ENCODE assay signal across 13 cellular contexts in genomic region chr17:66310528-66311148, GRCh38. TPM values are rescaled to one million over a fixed set of nuclear protein-coding genes. Genes with fewer than 3 reads are reported as not detected.
DNase-seq lines count a peak whose midpoint lies in the region; ATAC-seq and TF ChIP-seq lines count a peak whose summit lies in the region.
"Had no signal": no experiment of that assay in that cellular context is flagged by ENCODE, and none has a peak within 500 bp of the region (broad histone marks: within the 10 kb centered on the region; RNA-seq: fewer than 3 reads in every experiment).

No MANE protein-coding gene starts in this region.

- intact Hi-C loops in A673 (cut with micrococcal nuclease; ENCODE audit: unreplicated experiment), result no loop called here
- intact Hi-C loops in activated CD8-positive, alpha-beta T cell treated with anti-CD3 and anti-CD28 coated beads for 36 hours (cut with micrococcal nuclease), result loop anchor here (5.0 kb wide), 2 partner anchors 37 to 157 kb away; no protein-coding TSS in a partner anchor
- intact Hi-C loops in left ventricle myocardium superior (cut with micrococcal nuclease), result no loop called here

- BruUV-seq in A673 (replicated peaks; lab: Mats Ljungman, UMichigan), result no TSS peak

- H3K27me3 Mint-ChIP-seq in activated CD8-positive, alpha-beta T cell treated with anti-CD3 and anti-CD28 coated beads for 36 hours, result no peaks in the 10 kb centered on the region

- H3K9me3 ChIP-seq in A673 (ENCODE audit: low read depth, low read length, poor library complexity, severe bottlenecking), result no peaks in the 10 kb centered on the region
- H3K9me3 ChIP-seq: heart right ventricle, uterus had no signal

- H3K27me3 ChIP-seq in A673 (replicated peaks; ENCODE audit: insufficient read depth, low read depth, low read length, poor library complexity), result no peaks in the 10 kb centered on the region
- H3K27me3 ChIP-seq: heart right ventricle, uterus had no signal

- H3K36me3 ChIP-seq in A673 (ENCODE audit: insufficient read depth, low read length, poor library complexity, severe bottlenecking), result no peaks in the 10 kb centered on the region
- H3K36me3 ChIP-seq: heart right ventricle, uterus had no signal

- TF ChIP-seq CTCF in A673 (conservative IDR thresholded peaks at IDR 0.05; ENCODE audit: low read depth, low read length), result peak; percentile 41; the same call in 1 of the 2 replicates
- TF ChIP-seq CTCF in activated CD8-positive, alpha-beta T cell treated with anti-CD3 and anti-CD28 coated beads for 36 hours (IDR thresholded peaks at IDR 0.05), result peak; percentile 33

- peaks cover 6% of the 10 kb centered on the region for H3K4me1 ChIP-seq in A673 (ENCODE audit: insufficient read depth, low read length, poor library complexity, severe bottlenecking)

- POLR2A ChIA-PET in A673 (lab: Charles Lee; ENCODE audit: low non-redundant PET), result no interaction called here
- POLR2A ChIA-PET in activated CD8-positive, alpha-beta T cell treated with anti-CD3 and anti-CD28 coated beads for 36 hours (lab: Charles Lee), result interaction anchor here (0.7 to 1.6 kb wide), 4 partner anchors 9 to 363 kb away, joined by 3 read pairs; no protein-coding TSS in a partner anchor

- H3K4me3 Mint-ChIP-seq in activated CD8-positive, alpha-beta T cell treated with anti-CD3 and anti-CD28 coated beads for 36 hours, result no peak overlapping the region

- no peak overlapping the region for H3K4me3 ChIP-seq in A673 (ENCODE audit: low read depth, low read length, poor library complexity, severe bottlenecking)
- H3K4me3 ChIP-seq: heart right ventricle, uterus had no signal

- peaks cover 3% of the 10 kb centered on the region for H3K9me3 Mint-ChIP-seq in activated CD8-positive, alpha-beta T cell treated with anti-CD3 and anti-CD28 coated beads for 36 hours

- peak; percentile 25 for DNase-seq in A673 (ENCODE audit: low spot score)
- peak; percentile 33 for DNase-seq in ELF-1 (ENCODE audit: low read depth, low spot score)
- peak; percentile 62 for DNase-seq in activated CD8-positive, alpha-beta T cell treated with anti-CD3 and anti-CD28 coated beads for 36 hours
- DNase-seq in iPS-NIHi11 (ENCODE audit: low spot score), result peak; percentile 35
- no peak for DNase-seq in left ventricle myocardium superior
- DNase-seq in SHP77 (lab: John Stamatoyannopoulos, UW), result no peak
- DNase-seq: effector CD4-positive, alpha-beta T cell; heart right ventricle; retina; uterus had no signal

- H3K27ac Mint-ChIP-seq in activated CD8-positive, alpha-beta T cell treated with anti-CD3 and anti-CD28 coated beads for 36 hours, result peak overlapping the region; percentile 96

- no peak overlapping the region for H3K27ac ChIP-seq in A673 (ENCODE audit: low read depth, low read length, poor library complexity, severe bottlenecking)
- H3K27ac ChIP-seq: heart right ventricle, RWPE1, uterus had no signal

- H3K36me3 Mint-ChIP-seq in activated CD8-positive, alpha-beta T cell treated with anti-CD3 and anti-CD28 coated beads for 36 hours (ENCODE audit: low read depth), result peaks cover 80% of the 10 kb centered on the region

- CTCF ChIA-PET in A673 (lab: Charles Lee), result no interaction called here
- CTCF ChIA-PET in activated CD8-positive, alpha-beta T cell treated with anti-CD3 and anti-CD28 coated beads for 36 hours (lab: Charles Lee), result interaction anchor here (0.7 to 1.5 kb wide), 7 partner anchors 10 to 118 kb away, joined by 3 to 6 read pairs (median 4); no protein-coding TSS in a partner anchor

- peak; percentile 25 for ATAC-seq in activated CD8-positive, alpha-beta T cell treated with anti-CD3 and anti-CD28 coated beads for 36 hours
- ATAC-seq in left ventricle myocardium superior, result no peak
- ATAC-seq in HG03460 (IDR thresholded peaks at IDR 0.05; ENCODE audit: unreplicated experiment), result no peak
- ATAC-seq in HG03457 (IDR thresholded peaks at IDR 0.05; ENCODE audit: unreplicated experiment), result no peak

- H3K4me1 Mint-ChIP-seq in activated CD8-positive, alpha-beta T cell treated with anti-CD3 and anti-CD28 coated beads for 36 hours (ENCODE audit: low read depth), result peaks cover 90% of the 10 kb centered on the region

RNA-seq across cellular contexts. Expression of gene PRKCA, which starts 8.2 kb away (rescaled TPM):
- 15.7 and 16.3 TPM in 2 replicates for total RNA-seq in A673 (2021)
- 10 to 100 TPM; 84.4 to 87.9 TPM for total RNA-seq in activated CD8-positive, alpha-beta T cell treated with anti-CD3 and anti-CD28 coated beads for 36 hours
- 5.9 TPM for total RNA-seq in left ventricle myocardium superior

Comparison
In these comparisons a context has a peak if more than half of its experiments do, and no peak if none do; other contexts are left out.
1. DNase-seq: peak in A673 (single experiment), ELF-1 (single experiment), activated CD8-positive, alpha-beta T cell treated with anti-CD3 and anti-CD28 coated beads for 36 hours (single experiment) and iPS-NIHi11 (single experiment); none in left ventricle myocardium superior (single experiment) and SHP77 (0 of 2).